Comparison of ENCODE assay signal across 21 cellular contexts in genomic region chr12:106157802-106158201, GRCh38.
"Had no signal": no experiment of that assay in that cellular context is flagged by ENCODE, and none has a peak within 500 bp of the region (broad histone marks: within the 10 kb centered on the region; RNA-seq: fewer than 3 reads in every experiment).

No MANE protein-coding gene starts in this region.

- DNase-seq: colonic mucosa; cortex of kidney; effector CD8-positive, alpha-beta T cell; effector memory CD8-positive, alpha-beta T cell; endodermal cell; erythroblast; foreskin keratinocyte; heart right ventricle; hippocampal formation; left cardiac atrium; left lung; left ventricle myocardium superior; lower lobe of right lung; mesenchymal stem cell; mucosa of descending colon; naive B cell had no signal

- H3K9me3 Mint-ChIP-seq: dendritic cell treated with granulocyte-macrophage colony-stimulating factor and Interleukin-4, amounts not matched to agents 40 ng/mL and 50 ng/mL, for 4 days; effector memory CD8-positive, alpha-beta T cell; mesothelial cell of epicardium had no signal

- H3K4me1 ChIP-seq: colonic mucosa, foreskin keratinocyte, gastroesophageal sphincter, left lung, lower lobe of right lung had no signal

- H3K4me3 ChIP-seq: colonic mucosa, gastroesophageal sphincter, heart right ventricle, left lung, lower lobe of right lung, mucosa of descending colon had no signal

- H3K27ac ChIP-seq: colonic mucosa, epithelial cell of prostate, foreskin keratinocyte, gastroesophageal sphincter, heart right ventricle, left lung, lower lobe of right lung had no signal

- H3K4me3 Mint-ChIP-seq: dendritic cell treated with granulocyte-macrophage colony-stimulating factor and Interleukin-4, amounts not matched to agents 40 ng/mL and 50 ng/mL, for 4 days; effector memory CD8-positive, alpha-beta T cell; endodermal cell; mesothelial cell of epicardium had no signal

- H3K36me3 Mint-ChIP-seq: mesothelial cell of epicardium, naive B cell had no signal

- H3K4me1 Mint-ChIP-seq: endodermal cell, mesothelial cell of epicardium, naive B cell had no signal

- H3K27ac Mint-ChIP-seq: dendritic cell treated with granulocyte-macrophage colony-stimulating factor and Interleukin-4, amounts not matched to agents 40 ng/mL and 50 ng/mL, for 4 days; effector memory CD8-positive, alpha-beta T cell; endodermal cell; mesothelial cell of epicardium; naive B cell had no signal

- H3K27me3 ChIP-seq: colonic mucosa, left lung had no signal

- H3K9me3 ChIP-seq: colonic mucosa, gastroesophageal sphincter, heart right ventricle, left lung, lower lobe of right lung, mucosa of descending colon had no signal

- ATAC-seq: effector memory CD8-positive, alpha-beta T cell; esophagus mucosa; foreskin keratinocyte; gastroesophageal sphincter; heart right ventricle; left cardiac atrium; left lung; left ventricle myocardium superior; lower lobe of right lung; mucosa of descending colon had no signal

- H3K36me3 ChIP-seq: colonic mucosa, gastroesophageal sphincter, heart right ventricle, left lung, lower lobe of right lung had no signal
